5 cellular contexts compared by ENCODE assay signal in genomic region chr19:42461231-42461630, GRCh38. TPM values are rescaled to one million over a fixed set of nuclear protein-coding genes. Genes with fewer than 3 reads are reported as not detected.
"Had no signal": no experiment of that assay in that cellular context is flagged by ENCODE, and none has a peak within 500 bp of the region (broad histone marks: within the 10 kb centered on the region; RNA-seq: fewer than 3 reads in every experiment).

No MANE protein-coding gene starts in this region.

RNA-seq across cellular contexts. Expression of gene CXCL17, which starts 18.5 kb away (rescaled TPM):
- total RNA-seq: IMR-90, M059J, OCI-LY7 had no signal
- polyA plus RNA-seq: IMR-90, SK-N-SH had no signal

RNA-seq across cellular contexts. Expression of gene LIPE, which starts 34.0 kb away (rescaled TPM):
- total RNA-seq: SK-MEL-5 had no signal
